In the genomic region with DNA sequence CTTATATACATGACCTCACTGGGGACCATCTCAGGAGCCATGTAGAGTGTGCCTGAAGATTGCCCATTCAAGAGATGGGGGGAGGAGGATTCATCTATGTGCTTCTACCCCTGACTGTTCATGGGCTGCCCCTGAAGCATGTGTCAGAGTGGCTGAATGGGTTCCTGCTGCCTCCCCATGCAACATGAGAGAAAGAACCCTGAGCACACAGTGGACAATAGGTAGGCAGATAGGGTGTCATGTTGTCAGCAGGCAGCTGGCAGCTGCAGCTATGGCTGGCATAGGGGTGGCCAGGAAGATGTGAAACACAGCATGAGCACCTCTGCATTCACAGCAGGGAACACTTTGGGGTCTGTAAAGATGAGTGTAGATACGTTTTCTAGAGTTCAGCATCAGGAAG, we compare ENCODE assay signal across 15 cellular contexts.
"Had no signal": no experiment of that assay in that cellular context is flagged by ENCODE, and none has a peak within 500 bp of the region (broad histone marks: within the 10 kb centered on the region; RNA-seq: fewer than 3 reads in every experiment).

No MANE protein-coding gene starts in this region.

- DNase-seq: activated CD4-positive, alpha-beta T cell treated with anti-CD3 and anti-CD28 coated beads for 1 hour; activated CD4-positive, alpha-beta T cell treated with anti-CD3 and anti-CD28 coated beads, Interleukin-2, amount 50 U/mL, for 48 hours; activated gamma-delta T cell; activated T-cell treated with anti-CD3 and anti-CD28 coated beads, Interleukin-2, amount 50 U/mL, for 48 hours; brain microvascular endothelial cell; cerebellar nuclear complex; dermis blood vessel endothelial cell; kidney; left ventricle myocardium inferior; mesendoderm; nephron progenitor cell; psoas muscle; sigmoid colon; stimulated activated naive CD4-positive, alpha-beta T cell; upper lobe of left lung had no signal

- ATAC-seq: psoas muscle had no signal
